ENCODE assay signal across 20 cellular contexts in the genomic region with DNA sequence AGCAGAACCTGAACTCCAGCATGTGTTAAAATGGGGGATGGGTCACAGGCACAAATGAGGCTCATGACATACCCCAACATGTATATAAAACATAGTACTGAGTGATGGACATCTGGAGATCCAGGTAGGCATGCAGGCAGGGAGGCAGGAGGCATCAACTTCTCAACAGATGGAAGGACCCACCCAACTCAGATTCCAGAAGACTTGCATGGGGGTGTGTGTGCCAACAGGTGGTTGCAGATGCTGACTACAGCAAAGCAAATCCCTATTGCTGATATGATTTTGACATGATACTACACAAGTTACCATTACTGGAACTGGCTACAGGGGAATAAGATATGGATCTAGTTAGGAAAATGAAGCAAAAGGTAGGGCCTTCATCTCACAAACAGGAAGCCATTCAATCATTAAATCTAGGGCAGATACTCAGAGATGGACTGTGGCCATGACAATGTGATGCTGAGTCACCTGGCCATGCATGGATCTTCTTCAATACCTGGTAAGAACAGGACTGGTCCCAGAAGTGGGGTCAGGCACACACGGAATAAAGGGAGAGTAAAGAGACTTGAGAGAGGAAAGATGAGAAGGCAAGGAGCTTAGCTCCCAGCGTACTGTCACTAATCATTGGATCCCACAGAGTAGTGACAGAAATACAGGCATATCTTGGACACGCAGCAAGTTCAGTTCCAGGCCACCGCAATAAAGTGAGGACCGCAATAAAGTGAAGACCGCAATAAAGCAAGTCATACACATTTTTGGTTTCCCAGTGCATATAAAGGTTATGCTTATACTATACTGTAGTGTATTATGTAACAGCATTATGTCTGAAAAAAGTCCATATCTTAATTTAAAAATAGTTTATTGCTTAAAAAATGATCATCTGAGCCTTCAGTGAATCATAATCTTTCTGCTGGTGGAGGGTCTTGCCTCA.
DNase-seq lines count a peak whose midpoint lies in the region; ATAC-seq and TF ChIP-seq lines count a peak whose summit lies in the region.
"Had no signal": no experiment of that assay in that cellular context is flagged by ENCODE, and none has a peak within 500 bp of the region (broad histone marks: within the 10 kb centered on the region; RNA-seq: fewer than 3 reads in every experiment).

No MANE protein-coding gene starts in this region.

- H3K27me3 Mint-ChIP-seq in activated CD8-positive, alpha-beta T cell treated with anti-CD3 and anti-CD28 coated beads, Interleukin-2, amount 10 ng/mL, durations not matched to agents 7 days and 5 days (ENCODE audit: low read depth), result no peaks in the 10 kb centered on the region
- H3K27me3 Mint-ChIP-seq in activated CD8-positive, alpha-beta T cell treated with anti-CD3 and anti-CD28 coated beads for 36 hours, result no peaks in the 10 kb centered on the region
- H3K27me3 Mint-ChIP-seq: CD4-positive, alpha-beta memory T cell; dendritic cell treated with granulocyte-macrophage colony-stimulating factor and Interleukin-4, amounts not matched to agents 40 ng/mL and 50 ng/mL, for 4 days; IgD-negative memory B cell had no signal

- H2AFZ ChIP-seq in mesenchymal stem cell (ENCODE audit: low read depth, low read length) (no peak overlapping the region), smooth muscle cell (ENCODE audit: low read depth) (no peak overlapping the region), PC-9 (no peak overlapping the region)

- no peaks in the 10 kb centered on the region for H3K27me3 ChIP-seq in SJSA1 (replicated peaks)
- no peaks in the 10 kb centered on the region for H3K27me3 ChIP-seq in mesenchymal stem cell (ENCODE audit: control insufficient read depth in 1 of 2, insufficient read depth in 1 of 2, low read length in 2 of 2)
- no peaks in the 10 kb centered on the region for H3K27me3 ChIP-seq in smooth muscle cell (ENCODE audit: low read depth)
- H3K27me3 ChIP-seq in PC-9 (ENCODE audit: insufficient read depth, low read depth), result no peaks in the 10 kb centered on the region
- H3K27me3 ChIP-seq: body of pancreas had no signal

- peaks cover 10% of the 10 kb centered on the region for H3K79me1 ChIP-seq in mesenchymal stem cell (replicated peaks; ENCODE audit: low read length, poor library complexity, severe bottlenecking)

- no peak for TF ChIP-seq CTCF in activated CD8-positive, alpha-beta T cell treated with anti-CD3 and anti-CD28 coated beads for 36 hours (IDR thresholded peaks at IDR 0.05)
- TF ChIP-seq CTCF in smooth muscle cell (IDR thresholded peaks at IDR 0.05; ENCODE audit: borderline replicate concordance, insufficient read depth, poor library complexity, severe bottlenecking), result no peak
- no peak for TF ChIP-seq CTCF in PC-9 (conservative IDR thresholded peaks at IDR 0.05)

- H3K18ac ChIP-seq in mesenchymal stem cell (ENCODE audit: low read depth in 1 of 2, low read length in 2 of 2), result peak overlapping the region; percentile 57 to 60

- peak overlapping the region; percentile 44 for H3K27ac ChIP-seq in SJSA1
- H3K27ac ChIP-seq in mesenchymal stem cell (ENCODE audit: low read length, poor library complexity, severe bottlenecking), result peak overlapping the region; percentile 83
- peak overlapping the region; percentile 0 for H3K27ac ChIP-seq in smooth muscle cell (ENCODE audit: low read depth)
- no peak overlapping the region for H3K27ac ChIP-seq in PC-9
- H3K27ac ChIP-seq: body of pancreas had no signal

- no peak for ATAC-seq in activated CD8-positive, alpha-beta T cell treated with anti-CD3 and anti-CD28 coated beads, Interleukin-2, amount 10 ng/mL, durations not matched to agents 7 days and 5 days
- no peak for ATAC-seq in activated CD8-positive, alpha-beta T cell treated with anti-CD3 and anti-CD28 coated beads for 36 hours
- ATAC-seq in GM21447 (IDR thresholded peaks at IDR 0.05; ENCODE audit: unreplicated experiment), result no peak
- ATAC-seq: activated naive CD4-positive, alpha-beta T cell treated with anti-CD3 and anti-CD28 coated beads, Interleukin-2, amount 50 U/mL, for 72 hours; body of pancreas had no signal

- H2AK5ac ChIP-seq in mesenchymal stem cell (ENCODE audit: low read length, severe bottlenecking), result peak overlapping the region; percentile 93

- no peaks in the 10 kb centered on the region for H3K79me2 ChIP-seq in smooth muscle cell (ENCODE audit: low read depth)
- H3K79me2 ChIP-seq in PC-9 (ENCODE audit: low read depth), result no peaks in the 10 kb centered on the region

- no peaks in the 10 kb centered on the region for H3K9me3 Mint-ChIP-seq in activated CD8-positive, alpha-beta T cell treated with anti-CD3 and anti-CD28 coated beads, Interleukin-2, amount 10 ng/mL, durations not matched to agents 7 days and 5 days (ENCODE audit: insufficient read depth)
- no peaks in the 10 kb centered on the region for H3K9me3 Mint-ChIP-seq in activated CD8-positive, alpha-beta T cell treated with anti-CD3 and anti-CD28 coated beads for 36 hours
- H3K9me3 Mint-ChIP-seq: activated naive CD4-positive, alpha-beta T cell treated with anti-CD3 and anti-CD28 coated beads, Interleukin-2, amount 50 U/mL, for 72 hours; dendritic cell treated with granulocyte-macrophage colony-stimulating factor and Interleukin-4, amounts not matched to agents 40 ng/mL and 50 ng/mL, for 4 days; IgD-negative memory B cell; nephron had no signal

- H3K4me3 Mint-ChIP-seq in activated CD8-positive, alpha-beta T cell treated with anti-CD3 and anti-CD28 coated beads, Interleukin-2, amount 10 ng/mL, durations not matched to agents 7 days and 5 days, result no peak overlapping the region
- no peak overlapping the region for H3K4me3 Mint-ChIP-seq in activated CD8-positive, alpha-beta T cell treated with anti-CD3 and anti-CD28 coated beads for 36 hours
- H3K4me3 Mint-ChIP-seq: CD4-positive, alpha-beta memory T cell; dendritic cell treated with granulocyte-macrophage colony-stimulating factor and Interleukin-4, amounts not matched to agents 40 ng/mL and 50 ng/mL, for 4 days; nephron had no signal

- H2BK12ac ChIP-seq in mesenchymal stem cell (ENCODE audit: low read length in 2 of 2), result peak overlapping the region in 1 of 2 experiments; percentile 21

- no peak overlapping the region for H2BK5ac ChIP-seq in mesenchymal stem cell (ENCODE audit: low read depth, low read length, poor library complexity, severe bottlenecking)

- H4K8ac ChIP-seq in mesenchymal stem cell (ENCODE audit: low read length), result no peak overlapping the region

- H3K4me1 ChIP-seq in SJSA1 (replicated peaks) (peaks cover 13% of the 10 kb centered on the region), mesenchymal stem cell (ENCODE audit: control insufficient read depth, insufficient read depth, low read depth, low read length) (peaks cover 9% of the 10 kb centered on the region), smooth muscle cell (ENCODE audit: low read depth) (no peaks in the 10 kb centered on the region), PC-9 (replicated peaks; ENCODE audit: insufficient read depth) (no peaks in the 10 kb centered on the region)
- H3K4me1 ChIP-seq: body of pancreas had no signal

- no peak for DNase-seq in activated CD8-positive, alpha-beta T cell treated with anti-CD3 and anti-CD28 coated beads, Interleukin-2, amount 10 ng/mL, durations not matched to agents 7 days and 5 days
- DNase-seq in activated CD8-positive, alpha-beta T cell treated with anti-CD3 and anti-CD28 coated beads for 36 hours, result no peak
- DNase-seq in SJSA1 (ENCODE audit: low read depth in 1 of 2, low spot score in 2 of 2) (no peak), mesenchymal stem cell (peak; percentile 16), smooth muscle cell (lab: John Stamatoyannopoulos, UW; ENCODE audit: unreplicated experiment) (no peak), DMS153 (lab: John Stamatoyannopoulos, UW) (no peak), PC-9 (no peak)
- DNase-seq: activated CD4-positive, alpha-beta T cell treated with anti-CD3 and anti-CD28 coated beads for 1 hour; body of pancreas; CD4-positive, alpha-beta memory T cell; erythroblast; NCI-H2081; NCI-H526; SHP77 treated with DMSO at 0.1 percent for 48 hours; T-helper 9 cell had no signal

- no peak overlapping the region for H2BK15ac ChIP-seq in mesenchymal stem cell (ENCODE audit: low read depth, poor library complexity, severe bottlenecking)

- H3K36me3 Mint-ChIP-seq in activated CD8-positive, alpha-beta T cell treated with anti-CD3 and anti-CD28 coated beads, Interleukin-2, amount 10 ng/mL, durations not matched to agents 7 days and 5 days (ENCODE audit: low read depth), result peaks cover 36% of the 10 kb centered on the region
- H3K36me3 Mint-ChIP-seq in activated CD8-positive, alpha-beta T cell treated with anti-CD3 and anti-CD28 coated beads for 36 hours (ENCODE audit: low read depth), result peaks cover 30% of the 10 kb centered on the region

- WGBS in mesenchymal stem cell, result 72% methylated on average over 6 of the region's 6 CpGs
- 91% methylated on average over 6 of the region's 6 CpGs for WGBS in smooth muscle cell (ENCODE audit: low lambda C conversion rate)

- H3K9ac ChIP-seq in mesenchymal stem cell (ENCODE audit: low read length) (no peak overlapping the region), smooth muscle cell (ENCODE audit: low read depth) (no peak overlapping the region)

- H4K91ac ChIP-seq in mesenchymal stem cell (ENCODE audit: low read length), result peak overlapping the region; percentile 72

- H3K4me1 Mint-ChIP-seq in activated CD8-positive, alpha-beta T cell treated with anti-CD3 and anti-CD28 coated beads, Interleukin-2, amount 10 ng/mL, durations not matched to agents 7 days and 5 days (ENCODE audit: low read depth), result peaks cover 21% of the 10 kb centered on the region
- H3K4me1 Mint-ChIP-seq in activated CD8-positive, alpha-beta T cell treated with anti-CD3 and anti-CD28 coated beads for 36 hours (ENCODE audit: low read depth), result peaks cover 13% of the 10 kb centered on the region

- H3K4ac ChIP-seq in mesenchymal stem cell (ENCODE audit: low read depth in 1 of 2, low read length in 2 of 2), result no peak overlapping the region

- H3K4me3 ChIP-seq in SJSA1, result no peak overlapping the region
- no peak overlapping the region for H3K4me3 ChIP-seq in mesenchymal stem cell (ENCODE audit: insufficient read depth in 1 of 2, low read depth in 1 of 2, low read length in 2 of 2)
- H3K4me3 ChIP-seq in smooth muscle cell, result no peak overlapping the region
- H3K4me3 ChIP-seq in PC-9, result no peak overlapping the region
- H3K4me3 ChIP-seq: body of pancreas had no signal

- no peak overlapping the region for H2BK120ac ChIP-seq in mesenchymal stem cell (ENCODE audit: low read depth, low read length)

- POLR2A ChIA-PET in activated CD8-positive, alpha-beta T cell treated with anti-CD3 and anti-CD28 coated beads, Interleukin-2, amount 10 ng/mL, durations not matched to agents 7 days and 5 days (lab: Charles Lee), result interaction anchor here (1.0 kb wide), 1 partner anchor 36 kb away, joined by 4 read pairs; no protein-coding TSS in a partner anchor
- POLR2A ChIA-PET in activated CD8-positive, alpha-beta T cell treated with anti-CD3 and anti-CD28 coated beads for 36 hours (lab: Charles Lee), result no interaction called here
- POLR2A ChIA-PET in PC-9 (lab: Charles Lee; ENCODE audit: unreplicated experiment), result no interaction called here

- H3K9me2 ChIP-seq in PC-9 (ENCODE audit: insufficient read depth), result no peaks in the 10 kb centered on the region

- H3K27ac Mint-ChIP-seq in activated CD8-positive, alpha-beta T cell treated with anti-CD3 and anti-CD28 coated beads, Interleukin-2, amount 10 ng/mL, durations not matched to agents 7 days and 5 days, result peak overlapping the region; percentile 31
- no peak overlapping the region for H3K27ac Mint-ChIP-seq in activated CD8-positive, alpha-beta T cell treated with anti-CD3 and anti-CD28 coated beads for 36 hours
- H3K27ac Mint-ChIP-seq: dendritic cell treated with granulocyte-macrophage colony-stimulating factor and Interleukin-4, amounts not matched to agents 40 ng/mL and 50 ng/mL, for 4 days; IgD-negative memory B cell; nephron had no signal

- H3K36me3 ChIP-seq in SJSA1 (peaks cover 7% of the 10 kb centered on the region; the same call in 1 of the 2 replicates), mesenchymal stem cell (ENCODE audit: control insufficient read depth in 1 of 2, insufficient read depth in 2 of 2, low read depth in 1 of 2, low read length in 2 of 2) (peaks cover 0 to 51% of the 10 kb centered on the region in 2 experiments), smooth muscle cell (ENCODE audit: low read depth) (peaks cover 4% of the 10 kb centered on the region), PC-9 (ENCODE audit: low read depth) (peaks cover 4% of the 10 kb centered on the region; the same call in 1 of the 2 replicates)

- H3K14ac ChIP-seq in mesenchymal stem cell (ENCODE audit: low read length in 2 of 2), result no peak overlapping the region

- BruUV-seq in PC-9 (replicated peaks; lab: Mats Ljungman, UMichigan), result no TSS peak

- H4K20me1 ChIP-seq in smooth muscle cell (ENCODE audit: low read depth) (peaks cover 13% of the 10 kb centered on the region), PC-9 (ENCODE audit: insufficient read depth) (no peaks in the 10 kb centered on the region; the same call in 1 of the 2 replicates)

- H3K9me3 ChIP-seq in SJSA1 (replicated peaks) (no peaks in the 10 kb centered on the region), mesenchymal stem cell (ENCODE audit: control insufficient read depth, low read length) (no peaks in the 10 kb centered on the region), smooth muscle cell (replicated peaks; ENCODE audit: low read depth) (no peaks in the 10 kb centered on the region), PC-9 (ENCODE audit: insufficient read depth, low read depth) (no peaks in the 10 kb centered on the region)
- H3K9me3 ChIP-seq: body of pancreas had no signal

- H3K4me2 ChIP-seq in mesenchymal stem cell (ENCODE audit: low read length, poor library complexity, severe bottlenecking) (no peak overlapping the region), smooth muscle cell (peak overlapping the region; percentile 10), PC-9 (no peak overlapping the region)

- no peak overlapping the region for H3K23ac ChIP-seq in mesenchymal stem cell (ENCODE audit: low read length in 2 of 2)

- intact Hi-C loops in activated CD8-positive, alpha-beta T cell treated with anti-CD3 and anti-CD28 coated beads for 36 hours (cut with micrococcal nuclease), result no loop called here
- intact Hi-C loops in PC-9 (cut with micrococcal nuclease; ENCODE audit: unreplicated experiment), result no loop called here

- H3F3A ChIP-seq in smooth muscle cell (ENCODE audit: low read depth), result peaks cover 6% of the 10 kb centered on the region
- H3F3A ChIP-seq in PC-9 (ENCODE audit: insufficient read depth, low read depth), result 0 out of 2 replicates have a peak, but pooled peaks cover 3% of the 10 kb centered on the region

- CTCF ChIA-PET in activated CD8-positive, alpha-beta T cell treated with anti-CD3 and anti-CD28 coated beads, Interleukin-2, amount 10 ng/mL, durations not matched to agents 7 days and 5 days (lab: Charles Lee), result no interaction called here
- CTCF ChIA-PET in activated CD8-positive, alpha-beta T cell treated with anti-CD3 and anti-CD28 coated beads for 36 hours (lab: Charles Lee), result no interaction called here
- CTCF ChIA-PET in PC-9 (lab: Charles Lee), result no interaction called here
